Comparison of ENCODE assay signal across 1 cellular context in the genomic region with DNA sequence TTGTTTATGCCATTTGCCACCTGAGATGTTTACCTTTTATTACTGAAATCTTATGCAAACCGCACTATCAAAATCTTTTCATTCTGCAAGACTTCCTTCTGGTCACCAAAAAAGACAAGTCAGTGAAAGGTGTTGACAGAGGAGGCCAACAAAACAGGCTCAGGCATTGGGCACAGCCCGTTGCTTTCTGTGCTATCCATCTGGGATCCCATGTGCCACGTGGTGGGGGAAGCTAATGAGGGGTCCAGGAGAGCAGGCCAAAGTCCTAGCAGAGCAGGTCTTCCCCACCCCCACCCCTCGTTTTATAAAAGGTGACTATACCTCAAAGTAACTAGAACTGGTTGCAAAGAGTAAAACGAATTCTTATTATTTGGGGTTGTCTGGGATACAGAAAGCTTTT.
TF ChIP-seq lines count a peak whose summit lies in the region.

No MANE protein-coding gene starts in this region.

TF ChIP-seq in K562, 482 proteins besides CTCF, POLR2A, EP300 and RAD21 (continued from another document):
- TF ChIP-seq, protein P1, sequence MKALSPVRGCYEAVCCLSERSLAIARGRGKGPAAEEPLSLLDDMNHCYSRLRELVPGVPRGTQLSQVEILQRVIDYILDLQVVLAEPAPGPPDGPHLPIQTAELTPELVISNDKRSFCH (CRISPR knock-in tag; IDR thresholded peaks at IDR 0.05) = no peak
- TF ChIP-seq, protein P1 (tag; IDR thresholded peaks at IDR 0.05) = no peak
- TF ChIP-seq HMG20A (CRISPR knock-in tag; conservative IDR thresholded peaks at IDR 0.05) (no peak), HIVEP1 (CRISPR knock-in tag; IDR thresholded peaks at IDR 0.05) (no peak), BMI1 (IDR thresholded peaks at IDR 0.05; ENCODE audit: low read length) (no peak), RNF2 (IDR thresholded peaks at IDR 0.05) (no peak), TRIM25 (IDR thresholded peaks at IDR 0.05; ENCODE audit: borderline replicate concordance) (no peak), FIP1L1 (IDR thresholded peaks at IDR 0.05; ENCODE audit: low read depth, low read length, poor library complexity, severe bottlenecking) (no peak), MNT (conservative IDR thresholded peaks at IDR 0.05) (0 out of 4 replicates have a peak, but pooled peaks of 1 of the 2 experiments have one; percentile 22), HNRNPUL1 (IDR thresholded peaks at IDR 0.05; ENCODE audit: low read length) (no peak), ZNF589 (CRISPR knock-in tag; IDR thresholded peaks at IDR 0.05; ENCODE audit: low read depth) (no peak)
- TF ChIP-seq, protein P2, sequence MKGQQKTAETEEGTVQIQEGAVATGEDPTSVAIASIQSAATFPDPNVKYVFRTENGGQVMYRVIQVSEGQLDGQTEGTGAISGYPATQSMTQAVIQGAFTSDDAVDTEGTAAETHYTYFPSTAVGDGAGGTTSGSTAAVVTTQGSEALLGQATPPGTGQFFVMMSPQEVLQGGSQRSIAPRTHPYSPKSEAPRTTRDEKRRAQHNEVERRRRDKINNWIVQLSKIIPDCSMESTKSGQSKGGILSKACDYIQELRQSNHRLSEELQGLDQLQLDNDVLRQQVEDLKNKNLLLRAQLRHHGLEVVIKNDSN (CRISPR knock-in tag; IDR thresholded peaks at IDR 0.05) = peak; percentile 40; the same call in 1 of the 2 replicates
